1 cellular context compared by ENCODE assay signal in genomic region chr6:63565058-63565726, GRCh38.
TF ChIP-seq lines count a peak whose summit lies in the region.

No MANE protein-coding gene starts in this region.

TF ChIP-seq in HepG2, 621 proteins besides CTCF, POLR2A, EP300 and RAD21 (continued from another document and continues in another):
- TF ChIP-seq ZNF318 (CRISPR knock-in tag; IDR thresholded peaks at IDR 0.05), result no peak
- no peak for TF ChIP-seq GABPB1 (CRISPR knock-in tag; IDR thresholded peaks at IDR 0.05)
- TF ChIP-seq KDM3A (CRISPR knock-in tag; IDR thresholded peaks at IDR 0.05; ENCODE audit: low read depth), result no peak
- no peak for TF ChIP-seq ZNF546 (CRISPR knock-in tag; conservative IDR thresholded peaks at IDR 0.05)
- TF ChIP-seq ZNF646 (CRISPR knock-in tag; IDR thresholded peaks at IDR 0.05), result no peak
- TF ChIP-seq HBP1 (CRISPR knock-in tag; IDR thresholded peaks at IDR 0.05; ENCODE audit: low read depth), result no peak
- peak; percentile 77; the same call in 1 of the 2 replicates for TF ChIP-seq ATF2 (CRISPR knock-in tag; IDR thresholded peaks at IDR 0.05)
- TF ChIP-seq SMAD9 (CRISPR knock-in tag; IDR thresholded peaks at IDR 0.05), result no peak
- TF ChIP-seq MAFK (conservative IDR thresholded peaks at IDR 0.05 in 1 of 2, IDR thresholded peaks at IDR 0.05 in 1 of 2; ENCODE audit: low read length in 2 of 2), result peak; percentile 91 to 96
- peak; percentile 85 for TF ChIP-seq SAP130 (CRISPR knock-in tag; IDR thresholded peaks at IDR 0.05; ENCODE audit: low read depth)
- TF ChIP-seq ZNF749 (CRISPR knock-in tag; IDR thresholded peaks at IDR 0.05; ENCODE audit: borderline replicate concordance), result no peak
- TF ChIP-seq ZNF550 (CRISPR knock-in tag; IDR thresholded peaks at IDR 0.05; ENCODE audit: borderline replicate concordance), result no peak
- TF ChIP-seq MATR3 (CRISPR knock-in tag; IDR thresholded peaks at IDR 0.05), result no peak
- TF ChIP-seq FOXK1 (CRISPR knock-in tag; IDR thresholded peaks at IDR 0.05; ENCODE audit: borderline replicate concordance, low read depth), result peak; percentile 82; the same call in 1 of the 2 replicates
- no peak for TF ChIP-seq HNRNPLL (IDR thresholded peaks at IDR 0.05; ENCODE audit: low read depth, low read length, poor library complexity, severe bottlenecking)
- TF ChIP-seq HDAC1 (CRISPR knock-in tag; IDR thresholded peaks at IDR 0.05), result peak; percentile 68; the same call in 1 of the 2 replicates
- peak; percentile 37; the same call in 1 of the 2 replicates for TF ChIP-seq CEBPB (IDR thresholded peaks at IDR 0.05; ENCODE audit: borderline replicate concordance, low read depth, low read length)
- TF ChIP-seq TEF (CRISPR knock-in tag; IDR thresholded peaks at IDR 0.05), result no peak
- TF ChIP-seq THAP11 (CRISPR knock-in tag; IDR thresholded peaks at IDR 0.05), result peak; percentile 55
- TF ChIP-seq TAF15 (IDR thresholded peaks at IDR 0.05; ENCODE audit: low read depth, low read length, poor library complexity, severe bottlenecking), result no peak
- TF ChIP-seq ZNF33A (CRISPR knock-in tag; IDR thresholded peaks at IDR 0.05; ENCODE audit: borderline replicate concordance), result no peak
- peak; percentile 36; the same call in 1 of the 2 replicates for TF ChIP-seq ZNF317 (CRISPR knock-in tag; IDR thresholded peaks at IDR 0.05)
- no peak; the same call in 1 of the 2 replicates for TF ChIP-seq ZSCAN25 (CRISPR knock-in tag; IDR thresholded peaks at IDR 0.05)
- TF ChIP-seq HDAC2 (CRISPR knock-in tag; IDR thresholded peaks at IDR 0.05), result peak; percentile 91
- TF ChIP-seq KDM6A (CRISPR knock-in tag; IDR thresholded peaks at IDR 0.05; ENCODE audit: low read depth), result peak; percentile 90
- no peak for TF ChIP-seq ZBTB14 (CRISPR knock-in tag; IDR thresholded peaks at IDR 0.05)
- TF ChIP-seq ZFY (CRISPR knock-in tag; IDR thresholded peaks at IDR 0.05), result no peak; the same call in 1 of the 2 replicates
- no peak for TF ChIP-seq ZNF841 (CRISPR knock-in tag; IDR thresholded peaks at IDR 0.05; ENCODE audit: borderline replicate concordance)
- TF ChIP-seq ATF6 (CRISPR knock-in tag; conservative IDR thresholded peaks at IDR 0.05), result 0 out of 2 replicates have a peak, but pooled peaks have one; percentile 23
- TF ChIP-seq SPEN (CRISPR knock-in tag; IDR thresholded peaks at IDR 0.05; ENCODE audit: low read depth), result peak; percentile 52; the same call in 1 of the 2 replicates
- peak; percentile 38; the same call in 1 of the 2 replicates for TF ChIP-seq TFE3 (CRISPR knock-in tag; IDR thresholded peaks at IDR 0.05)
- TF ChIP-seq TARDBP (CRISPR knock-in tag; IDR thresholded peaks at IDR 0.05), result no peak
- 0 out of 2 replicates have a peak, but pooled peaks have one; percentile 43 for TF ChIP-seq KMT2B (CRISPR knock-in tag; IDR thresholded peaks at IDR 0.05)
- no peak for TF ChIP-seq ZNF446 (CRISPR knock-in tag; IDR thresholded peaks at IDR 0.05)
